ENCODE assay signal across 1 cellular context in genomic region chr5:177782169-177782568, GRCh38. TPM values are rescaled to one million over a fixed set of nuclear protein-coding genes. Genes with fewer than 3 reads are reported as not detected.
"Had no signal": no experiment of that assay in that cellular context is flagged by ENCODE, and none has a peak within 500 bp of the region (broad histone marks: within the 10 kb centered on the region; RNA-seq: fewer than 3 reads in every experiment).

No MANE protein-coding gene starts in this region.

RNA-seq across cellular contexts. Expression of gene FAM153A, which starts 0.5 kb away (rescaled TPM):
- total RNA-seq: ascending aorta had no signal
